Comparison of ENCODE assay signal across 2 cellular contexts in genomic region chr2:193861557-193861956, GRCh38.
TF ChIP-seq lines count a peak whose summit lies in the region.

No MANE protein-coding gene starts in this region.

TF ChIP-seq in SK-N-SH, 30 proteins besides CTCF, POLR2A, EP300 and RAD21:
- no peak for TF ChIP-seq ZBTB33 (IDR thresholded peaks at IDR 0.05; ENCODE audit: borderline replicate concordance, low read depth)

TF ChIP-seq in SK-N-SH treated with all-trans-retinoic acid at 6 μM for 48 hours, 23 proteins besides CTCF, POLR2A, EP300 and RAD21:
- TF ChIP-seq PATZ1 (CRISPR knock-in tag; IDR thresholded peaks at IDR 0.05; ENCODE audit: borderline replicate concordance) (no peak), ZNF70 (CRISPR knock-in tag; IDR thresholded peaks at IDR 0.05) (no peak), ESRRG (CRISPR knock-in tag; IDR thresholded peaks at IDR 0.05) (no peak), ZC3H10 (CRISPR knock-in tag; IDR thresholded peaks at IDR 0.05) (no peak), RARB (CRISPR knock-in tag; IDR thresholded peaks at IDR 0.05) (no peak), GLIS3 (CRISPR knock-in tag; IDR thresholded peaks at IDR 0.05) (no peak), TCF4 (CRISPR knock-in tag; IDR thresholded peaks at IDR 0.05; ENCODE audit: borderline replicate concordance) (no peak), OSR1 (CRISPR knock-in tag; IDR thresholded peaks at IDR 0.05) (no peak), CREB5 (CRISPR knock-in tag; IDR thresholded peaks at IDR 0.05; ENCODE audit: low read depth) (no peak), PPARA (CRISPR knock-in tag; IDR thresholded peaks at IDR 0.05; ENCODE audit: borderline replicate concordance) (no peak)
TF ChIP-seq in SK-N-SH treated with all-trans-retinoic acid at 6 μM for 48 hours: peak in this region for 0.
